In genomic region chr1:227449051-227449450, GRCh38 we compare ENCODE assay signal across 8 cellular contexts.
DNase-seq lines count a peak whose midpoint lies in the region; ATAC-seq, FAIRE-seq and TF ChIP-seq lines count a peak whose summit lies in the region.

No MANE protein-coding gene starts in this region.

- no peaks in the 10 kb centered on the region for H3K36me3 Mint-ChIP-seq in activated CD4-positive, alpha-beta T cell treated with anti-CD3 and anti-CD28 coated beads, Interleukin-2, amount 10 ng/mL, durations not matched to agents 7 days and 5 days (ENCODE audit: low read depth)

- intact Hi-C loops in right lobe of liver (cut with DNase I), result loop anchor here in 1 of 2 donors (10.0 kb wide), 1 partner anchor 214 kb away; no protein-coding TSS in a partner anchor

- no peak for FAIRE-seq in GM12892 (lab: Jason Lieb, UNC)

- H3K4me1 ChIP-seq in BE2C, result no peaks in the 10 kb centered on the region
- no peaks in the 10 kb centered on the region for H3K4me1 ChIP-seq in right lobe of liver

- no peak for TF ChIP-seq EP300 in Ishikawa (IDR thresholded peaks at IDR 0.05; ENCODE audit: borderline replicate concordance)

- TF ChIP-seq POLR2A in GM12892 (IDR thresholded peaks at IDR 0.05; ENCODE audit: low read depth, low read length), result no peak
- TF ChIP-seq POLR2A in right lobe of liver (IDR thresholded peaks at IDR 0.05), result no peak

- H3K27ac Mint-ChIP-seq in activated CD4-positive, alpha-beta T cell treated with anti-CD3 and anti-CD28 coated beads, Interleukin-2, amount 10 ng/mL, durations not matched to agents 7 days and 5 days, result no peak overlapping the region

- peak; percentile 59 for TF ChIP-seq RAD21 in Ishikawa (IDR thresholded peaks at IDR 0.05; ENCODE audit: low read depth)

- H3K4me3 Mint-ChIP-seq in activated CD4-positive, alpha-beta T cell treated with anti-CD3 and anti-CD28 coated beads, Interleukin-2, amount 10 ng/mL, durations not matched to agents 7 days and 5 days, result no peak overlapping the region

- peaks cover 2% of the 10 kb centered on the region for H3K4me1 Mint-ChIP-seq in activated CD4-positive, alpha-beta T cell treated with anti-CD3 and anti-CD28 coated beads, Interleukin-2, amount 10 ng/mL, durations not matched to agents 7 days and 5 days

- POLR2A ChIA-PET in activated CD4-positive, alpha-beta T cell treated with anti-CD3 and anti-CD28 coated beads, Interleukin-2, amount 10 ng/mL, durations not matched to agents 7 days and 5 days (lab: Charles Lee), result interaction anchor here (0.6 kb wide), 1 partner anchor 150 kb away, joined by 3 read pairs; no protein-coding TSS in a partner anchor

- CTCF ChIA-PET in activated CD4-positive, alpha-beta T cell treated with anti-CD3 and anti-CD28 coated beads, Interleukin-2, amount 10 ng/mL, durations not matched to agents 7 days and 5 days (lab: Charles Lee), result no interaction called here

- H3K27me3 ChIP-seq in BE2C (peaks cover 4% of the 10 kb centered on the region), right lobe of liver (no peaks in the 10 kb centered on the region)

- DNase-seq in BE2C (peak; percentile 56), GM12892 (ENCODE audit: insufficient read length) (peak; percentile 23), right lobe of liver (no peak), anterior cingulate cortex (lab: John Stamatoyannopoulos, UW) (no peak), mesenteric fat pad (ENCODE audit: low spot score) (no peak), occipital lobe (lab: John Stamatoyannopoulos, UW) (no peak)
- DNase-seq in activated CD4-positive, alpha-beta T cell treated with anti-CD3 and anti-CD28 coated beads, Interleukin-2, amount 10 ng/mL, durations not matched to agents 7 days and 5 days, result peak; percentile 37

- no peaks in the 10 kb centered on the region for H3K9me3 Mint-ChIP-seq in activated CD4-positive, alpha-beta T cell treated with anti-CD3 and anti-CD28 coated beads, Interleukin-2, amount 10 ng/mL, durations not matched to agents 7 days and 5 days

- H3K36me3 ChIP-seq in BE2C, result no peaks in the 10 kb centered on the region
- no peaks in the 10 kb centered on the region for H3K36me3 ChIP-seq in right lobe of liver

- H3K27me3 Mint-ChIP-seq in activated CD4-positive, alpha-beta T cell treated with anti-CD3 and anti-CD28 coated beads, Interleukin-2, amount 10 ng/mL, durations not matched to agents 7 days and 5 days, result peaks cover 12% of the 10 kb centered on the region

- ATAC-seq in right lobe of liver, result peak in 3 of 4 donors; percentile 27 to 62 (median 31)

- H3K9me3 ChIP-seq in BE2C (no peaks in the 10 kb centered on the region), right lobe of liver (no peaks in the 10 kb centered on the region)

- H3K4me3 ChIP-seq in BE2C (ENCODE audit: low read depth, low read length) (no peak overlapping the region), right lobe of liver (no peak overlapping the region)

- WGBS in right lobe of liver (ENCODE audit: insufficient coverage, low coverage, low lambda C conversion rate, missing lambda C conversion rate), result 47% methylated on average over 6 of the region's 6 CpGs

- TF ChIP-seq CTCF in BE2C (IDR thresholded peaks at IDR 0.05; ENCODE audit: low read depth, low read length) (peak; percentile 67), right lobe of liver (IDR thresholded peaks at IDR 0.05) (peak; percentile 5 to 40 (median 26))

- H3K27ac ChIP-seq in right lobe of liver, result no peak overlapping the region

TF ChIP-seq in Ishikawa, 13 proteins besides CTCF, POLR2A, EP300 and RAD21:
- TF ChIP-seq, protein P1, sequence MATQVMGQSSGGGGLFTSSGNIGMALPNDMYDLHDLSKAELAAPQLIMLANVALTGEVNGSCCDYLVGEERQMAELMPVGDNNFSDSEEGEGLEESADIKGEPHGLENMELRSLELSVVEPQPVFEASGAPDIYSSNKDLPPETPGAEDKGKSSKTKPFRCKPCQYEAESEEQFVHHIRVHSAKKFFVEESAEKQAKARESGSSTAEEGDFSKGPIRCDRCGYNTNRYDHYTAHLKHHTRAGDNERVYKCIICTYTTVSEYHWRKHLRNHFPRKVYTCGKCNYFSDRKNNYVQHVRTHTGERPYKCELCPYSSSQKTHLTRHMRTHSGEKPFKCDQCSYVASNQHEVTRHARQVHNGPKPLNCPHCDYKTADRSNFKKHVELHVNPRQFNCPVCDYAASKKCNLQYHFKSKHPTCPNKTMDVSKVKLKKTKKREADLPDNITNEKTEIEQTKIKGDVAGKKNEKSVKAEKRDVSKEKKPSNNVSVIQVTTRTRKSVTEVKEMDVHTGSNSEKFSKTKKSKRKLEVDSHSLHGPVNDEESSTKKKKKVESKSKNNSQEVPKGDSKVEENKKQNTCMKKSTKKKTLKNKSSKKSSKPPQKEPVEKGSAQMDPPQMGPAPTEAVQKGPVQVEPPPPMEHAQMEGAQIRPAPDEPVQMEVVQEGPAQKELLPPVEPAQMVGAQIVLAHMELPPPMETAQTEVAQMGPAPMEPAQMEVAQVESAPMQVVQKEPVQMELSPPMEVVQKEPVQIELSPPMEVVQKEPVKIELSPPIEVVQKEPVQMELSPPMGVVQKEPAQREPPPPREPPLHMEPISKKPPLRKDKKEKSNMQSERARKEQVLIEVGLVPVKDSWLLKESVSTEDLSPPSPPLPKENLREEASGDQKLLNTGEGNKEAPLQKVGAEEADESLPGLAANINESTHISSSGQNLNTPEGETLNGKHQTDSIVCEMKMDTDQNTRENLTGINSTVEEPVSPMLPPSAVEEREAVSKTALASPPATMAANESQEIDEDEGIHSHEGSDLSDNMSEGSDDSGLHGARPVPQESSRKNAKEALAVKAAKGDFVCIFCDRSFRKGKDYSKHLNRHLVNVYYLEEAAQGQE (IDR thresholded peaks at IDR 0.05; ENCODE audit: low read depth), result no peak
- TF ChIP-seq CEBPB (IDR thresholded peaks at IDR 0.05) (no peak), YY1 (IDR thresholded peaks at IDR 0.05; ENCODE audit: low read depth) (no peak), TCF12 (IDR thresholded peaks at IDR 0.05; ENCODE audit: low read depth) (no peak), NFIC (IDR thresholded peaks at IDR 0.05) (no peak), CREB1 (IDR thresholded peaks at IDR 0.05; ENCODE audit: low read depth) (no peak), ZBTB7A (IDR thresholded peaks at IDR 0.05; ENCODE audit: low read depth) (no peak), TEAD4 (IDR thresholded peaks at IDR 0.05) (no peak), TAF1 (IDR thresholded peaks at IDR 0.05; ENCODE audit: low read depth) (no peak), FOXM1 (IDR thresholded peaks at IDR 0.05; ENCODE audit: borderline replicate concordance, low read depth) (no peak), EGR1 (IDR thresholded peaks at IDR 0.05) (no peak)
- TF ChIP-seq, protein P2, sequence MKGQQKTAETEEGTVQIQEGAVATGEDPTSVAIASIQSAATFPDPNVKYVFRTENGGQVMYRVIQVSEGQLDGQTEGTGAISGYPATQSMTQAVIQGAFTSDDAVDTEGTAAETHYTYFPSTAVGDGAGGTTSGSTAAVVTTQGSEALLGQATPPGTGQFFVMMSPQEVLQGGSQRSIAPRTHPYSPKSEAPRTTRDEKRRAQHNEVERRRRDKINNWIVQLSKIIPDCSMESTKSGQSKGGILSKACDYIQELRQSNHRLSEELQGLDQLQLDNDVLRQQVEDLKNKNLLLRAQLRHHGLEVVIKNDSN (IDR thresholded peaks at IDR 0.05), result no peak
- TF ChIP-seq, protein P3, sequence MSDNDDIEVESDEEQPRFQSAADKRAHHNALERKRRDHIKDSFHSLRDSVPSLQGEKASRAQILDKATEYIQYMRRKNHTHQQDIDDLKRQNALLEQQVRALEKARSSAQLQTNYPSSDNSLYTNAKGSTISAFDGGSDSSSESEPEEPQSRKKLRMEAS (IDR thresholded peaks at IDR 0.05), result no peak

Comparison
In these comparisons a context has a peak if more than half of its experiments do, and no peak if none do; other contexts are left out.
1. DNase-seq: peak in BE2C (single experiment), GM12892 (single experiment) and activated CD4-positive, alpha-beta T cell treated with anti-CD3 and anti-CD28 coated beads, Interleukin-2, amount 10 ng/mL, durations not matched to agents 7 days and 5 days (single experiment); none in right lobe of liver (0 of 3), anterior cingulate cortex (0 of 58), mesenteric fat pad (single experiment) and occipital lobe (single experiment).